13 cellular contexts compared by ENCODE assay signal in the genomic region with DNA sequence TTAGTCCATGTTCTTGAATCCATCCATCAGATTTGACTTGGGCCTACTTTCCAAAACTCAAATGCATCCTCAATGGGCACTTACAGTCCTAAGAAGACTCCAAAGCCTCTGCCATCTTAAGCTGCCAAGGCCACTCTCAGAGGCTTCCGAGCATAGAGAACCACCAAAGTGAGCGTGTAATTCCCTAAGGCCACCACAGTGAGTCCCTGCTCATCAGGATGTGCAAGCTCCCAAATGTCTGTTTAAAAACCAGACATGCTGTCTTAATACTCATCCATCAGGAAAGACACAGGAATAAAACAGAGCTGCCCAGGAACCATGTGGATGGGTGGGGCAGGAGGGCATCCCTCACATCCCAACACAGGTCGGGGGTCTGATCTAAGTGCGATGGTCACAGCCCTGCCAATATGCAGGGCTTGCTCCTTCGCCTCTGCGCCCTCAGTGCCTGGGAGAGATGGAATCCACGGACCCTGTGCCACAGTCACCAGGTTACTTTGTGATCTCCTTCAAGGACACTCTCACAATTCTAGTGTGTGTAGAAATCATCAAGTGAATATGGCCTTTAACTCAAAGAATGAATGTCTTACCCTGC.
DNase-seq lines count a peak whose midpoint lies in the region; ATAC-seq and TF ChIP-seq lines count a peak whose summit lies in the region.
"Had no signal": no experiment of that assay in that cellular context is flagged by ENCODE, and none has a peak within 500 bp of the region (broad histone marks: within the 10 kb centered on the region; RNA-seq: fewer than 3 reads in every experiment).

No MANE protein-coding gene starts in this region.

- CTCF ChIA-PET in BJ (lab: Yijun Ruan, JAX) = interaction anchor here (0.5 to 1.8 kb wide), 6 partner anchors 11 to 198 kb away, joined by 3 to 8 read pairs (median 4); no protein-coding TSS in a partner anchor
- CTCF ChIA-PET in CD4-positive, alpha-beta memory T cell (lab: Charles Lee; ENCODE audit: partially characterized antibody) = interaction anchor here (0.9 to 4.1 kb wide), 4 partner anchors 11 to 54 kb away, joined by 3 to 15 read pairs (median 8); no protein-coding TSS in a partner anchor

- TF ChIP-seq POLR2A in esophagus squamous epithelium (IDR thresholded peaks at IDR 0.05) = no peak

- no peaks in the 10 kb centered on the region for H3K4me1 ChIP-seq in CD4-positive, alpha-beta memory T cell (ENCODE audit: insufficient read depth, low read length)
- H3K4me1 ChIP-seq in esophagus squamous epithelium = peaks cover 0 to 10% (median 6%) of the 10 kb centered on the region in 3 donors

- H3K27ac Mint-ChIP-seq in HFFc6 = no peak overlapping the region
- peak overlapping the region in 3 of 7 donors; percentile 16 to 48 (median 23) for H3K27ac Mint-ChIP-seq in CD4-positive, alpha-beta memory T cell
- H3K27ac Mint-ChIP-seq: activated T-cell treated with anti-CD3 and anti-CD28 coated beads, Interleukin-2, amount 50 U/mL, for 72 hours had no signal

- H3K4me3 Mint-ChIP-seq in HFFc6 = no peak overlapping the region
- no peak overlapping the region for H3K4me3 Mint-ChIP-seq in CD4-positive, alpha-beta memory T cell
- H3K4me3 Mint-ChIP-seq: activated T-cell treated with anti-CD3 and anti-CD28 coated beads, Interleukin-2, amount 50 U/mL, for 72 hours had no signal

- H3K4me1 Mint-ChIP-seq in HFFc6 (ENCODE audit: low read depth) = no peaks in the 10 kb centered on the region
- H3K4me1 Mint-ChIP-seq in CD4-positive, alpha-beta memory T cell = peaks cover 0 to 6% (median under 1%) of the 10 kb centered on the region in 4 donors

- peaks cover 5% of the 10 kb centered on the region for H3K27me3 Mint-ChIP-seq in HFFc6 (ENCODE audit: insufficient read depth)
- no peaks in the 10 kb centered on the region for H3K27me3 Mint-ChIP-seq in CD4-positive, alpha-beta memory T cell

- intact Hi-C loops in CD4-positive, alpha-beta memory T cell (cut with micrococcal nuclease) = no loop called here
- intact Hi-C loops in esophagus squamous epithelium (cut with DNase I) = no loop called here

- H3K36me3 ChIP-seq in BJ (ENCODE audit: control insufficient read depth, insufficient read depth, low read length) = peaks cover 28% of the 10 kb centered on the region
- H3K36me3 ChIP-seq in brain microvascular endothelial cell (replicated peaks) = peaks cover 37% of the 10 kb centered on the region
- peaks cover 36% of the 10 kb centered on the region for H3K36me3 ChIP-seq in CD4-positive, alpha-beta memory T cell (ENCODE audit: insufficient read depth, low read length)
- peaks cover 5 to 65% (median 20%) of the 10 kb centered on the region in 3 donors for H3K36me3 ChIP-seq in esophagus squamous epithelium

- in situ Hi-C loops in brain microvascular endothelial cell (cut with HindIII; ENCODE audit: low pct_ligation_motif_present, low sequenced_read_pairs) = no loop called here

- POLR2A ChIA-PET in BJ (lab: Charles Lee) = interaction anchor here (0.5 kb wide), 1 partner anchor 81 kb away, joined by 10 read pairs; the partner anchor contains the start of genes POLR1A and PTCD3
- POLR2A ChIA-PET in CD4-positive, alpha-beta memory T cell (lab: Charles Lee; ENCODE audit: partially characterized antibody) = no interaction called here

- no peaks in the 10 kb centered on the region for H3K27me3 ChIP-seq in BJ (ENCODE audit: control insufficient read depth, insufficient read depth, low read length)
- no peaks in the 10 kb centered on the region for H3K27me3 ChIP-seq in brain microvascular endothelial cell (replicated peaks)
- no peaks in the 10 kb centered on the region for H3K27me3 ChIP-seq in CD4-positive, alpha-beta memory T cell (ENCODE audit: insufficient read depth, low read length)
- no peaks in the 10 kb centered on the region for H3K27me3 ChIP-seq in esophagus squamous epithelium
- H3K27me3 ChIP-seq: SJSA1 had no signal

- H3K36me3 Mint-ChIP-seq in HFFc6 (ENCODE audit: low read depth) = peaks cover 39% of the 10 kb centered on the region
- H3K36me3 Mint-ChIP-seq in CD4-positive, alpha-beta memory T cell = peaks cover 29 to 47% of the 10 kb centered on the region in 2 donors

- H3K9me3 Mint-ChIP-seq in HFFc6 = no peaks in the 10 kb centered on the region
- H3K9me3 Mint-ChIP-seq in CD4-positive, alpha-beta memory T cell = peaks cover 0 to 2% (median 0%) of the 10 kb centered on the region in 8 donors
- H3K9me3 Mint-ChIP-seq: activated T-cell treated with anti-CD3 and anti-CD28 coated beads, Interleukin-2, amount 50 U/mL, for 72 hours had no signal

- WGBS in esophagus squamous epithelium, 2 donors = 88 to 97% methylated on average over 3 to 5 of the region's 7 CpGs

- H3K27ac ChIP-seq in brain microvascular endothelial cell = no peak overlapping the region
- no peak overlapping the region for H3K27ac ChIP-seq in CD4-positive, alpha-beta memory T cell (ENCODE audit: low read depth, low read length)
- H3K27ac ChIP-seq in esophagus squamous epithelium = peak overlapping the region in 2 of 4 donors; percentile 3 to 21
- H3K27ac ChIP-seq: SJSA1 had no signal

- H3K9me3 ChIP-seq in CD4-positive, alpha-beta memory T cell (ENCODE audit: control insufficient read depth in 1 of 2, low read length in 2 of 2) = no peaks in the 10 kb centered on the region
- H3K9me3 ChIP-seq in esophagus squamous epithelium = no peaks in the 10 kb centered on the region
- H3K9me3 ChIP-seq: SJSA1 had no signal

- TF ChIP-seq CTCF in BJ (IDR thresholded peaks at IDR 0.05; ENCODE audit: insufficient read depth, low read depth, low read length) (peak; percentile 19; the same call in 1 of the 2 replicates), HFFc6 (IDR thresholded peaks at IDR 0.05) (peak; percentile 50), brain microvascular endothelial cell (IDR thresholded peaks at IDR 0.05; ENCODE audit: low read depth, low read length, missing control alignments) (peak; percentile 48), omental fat pad (IDR thresholded peaks at IDR 0.05) (no peak), esophagus squamous epithelium (IDR thresholded peaks at IDR 0.05) (peak in 1 of 6 experiments; percentile 4)

- no peak for ATAC-seq in omental fat pad (ENCODE audit: low FRiP score)
- ATAC-seq: activated T-cell treated with anti-CD3 and anti-CD28 coated beads, Interleukin-2, amount 50 U/mL, for 72 hours had no signal

- H3K4me3 ChIP-seq in BJ (ENCODE audit: low read depth, low read length) (no peak overlapping the region), brain microvascular endothelial cell (ENCODE audit: low read depth, low read length) (no peak overlapping the region), esophagus squamous epithelium (no peak overlapping the region)
- no peak overlapping the region for H3K4me3 ChIP-seq in CD4-positive, alpha-beta memory T cell (ENCODE audit: low read length in 2 of 2)
- H3K4me3 ChIP-seq: SJSA1 had no signal

- no peak for DNase-seq in BJ (ENCODE audit: low read depth)
- DNase-seq in HFFc6 = no peak
- DNase-seq in brain microvascular endothelial cell = no peak
- DNase-seq in omental fat pad (ENCODE audit: low spot score) = peak; percentile 11
- no peak for DNase-seq in CD4-positive, alpha-beta memory T cell
- DNase-seq in esophagus squamous epithelium (lab: John Stamatoyannopoulos, UW) = no peak
- DNase-seq in HPDE6-E6E7 (ENCODE audit: extremely low spot score) = no peak
- DNase-seq in globus pallidus (ENCODE audit: low spot score) = no peak
- DNase-seq: activated T-cell treated with anti-CD3 and anti-CD28 coated beads, Interleukin-2, amount 50 U/mL, for 72 hours; Calu3; NCI-H1105 treated with DMSO at 0.1 percent for 48 hours; NCI-H69 had no signal

Comparison
In these comparisons a context has a peak if more than half of its experiments do, and no peak if none do; other contexts are left out.
1. CTCF ChIP-seq: peak in BJ (single experiment), HFFc6 (single experiment) and brain microvascular endothelial cell (single experiment); none in omental fat pad (0 of 3).